In the genomic region with DNA sequence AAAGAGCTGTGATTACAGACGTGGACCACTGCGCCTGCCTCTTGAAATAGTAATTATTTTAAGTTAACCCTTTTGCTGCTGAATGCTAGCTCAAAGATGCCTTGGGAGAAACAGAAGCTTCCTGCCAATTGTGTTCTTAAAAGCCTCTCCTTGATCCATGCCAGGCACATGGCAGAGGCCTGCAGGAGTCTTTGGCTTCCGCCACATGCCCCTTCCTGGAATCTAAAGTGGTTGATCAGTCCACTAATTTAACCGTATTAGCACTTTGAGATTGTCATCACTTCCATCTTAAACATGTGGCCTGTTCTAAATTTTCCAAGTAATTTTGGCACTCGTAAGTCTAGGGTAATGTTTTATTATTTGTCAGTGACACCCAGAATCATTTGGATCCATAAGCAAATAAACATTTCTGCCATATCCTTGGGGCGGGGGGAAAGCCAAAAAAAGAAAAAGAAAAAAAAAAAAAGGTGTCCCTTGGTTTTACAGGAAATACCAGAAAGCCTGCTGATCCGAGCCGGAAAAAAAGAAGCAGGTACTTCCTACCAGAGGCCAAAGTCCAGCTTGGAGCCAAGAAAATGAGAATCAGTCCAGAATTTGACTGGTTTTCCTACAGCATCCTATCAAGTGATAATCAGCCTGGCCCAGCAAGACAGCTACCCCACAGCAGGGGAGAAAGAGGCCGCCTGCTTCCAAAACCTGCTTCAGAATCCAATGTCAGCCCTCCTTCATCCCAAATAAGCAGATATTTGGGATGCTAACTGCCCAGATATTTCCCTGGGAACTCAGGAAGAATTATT, we compare ENCODE assay signal across 37 cellular contexts.
"Had no signal": no experiment of that assay in that cellular context is flagged by ENCODE, and none has a peak within 500 bp of the region (broad histone marks: within the 10 kb centered on the region; RNA-seq: fewer than 3 reads in every experiment).

No MANE protein-coding gene starts in this region.

- DNase-seq: activated B cell treated with CpG ODN at 0.5 μM for 24 hours; activated CD4-positive, alpha-beta memory T cell treated with anti-CD3 and anti-CD28 coated beads for 36 hours; activated CD4-positive, alpha-beta T cell treated with anti-CD3 and anti-CD28 coated beads for 4 hours; activated CD4-positive, alpha-beta T cell treated with anti-CD3 and anti-CD28 coated beads, Interleukin-2, amount 10 ng/mL, durations not matched to agents 24 days and 14 days; activated CD4-positive, alpha-beta T cell treated with anti-CD3 and anti-CD28 coated beads, Interleukin-2, amount 50 U/mL, for 1 hour; activated CD4-positive, alpha-beta T cell treated with anti-CD3 and anti-CD28 coated beads, Interleukin-2, amount 50 U/mL, for 4 hours; activated CD4-positive, CD25-positive, alpha-beta regulatory T cell treated with anti-CD3 and anti-CD28 coated beads, Interleukin-2, amount 50 U/mL, for 72 hours; activated CD8-positive, alpha-beta memory T cell treated with anti-CD3 and anti-CD28 coated beads, Interleukin-2, amount 50 U/mL, for 4 hours; activated CD8-positive, alpha-beta T cell treated with anti-CD3 and anti-CD28 coated beads for 36 hours; activated effector memory CD4-positive, alpha-beta T cell treated with anti-CD3 and anti-CD28 coated beads, Interleukin-2, amount 50 U/mL, for 16 hours; activated gamma-delta T cell treated with Interleukin-2 at 50 U/mL for 16 hours; activated naive CD4-positive, alpha-beta T cell; activated naive CD4-positive, alpha-beta T cell treated with anti-CD3 and anti-CD28 coated beads for 36 hours; activated naive CD4-positive, alpha-beta T cell treated with anti-CD3 and anti-CD28 coated beads, Interleukin-2, amount 50 U/mL, for 16 hours; activated naive CD8-positive, alpha-beta T cell treated with anti-CD3 and anti-CD28 coated beads for 36 hours; activated T-cell treated with anti-CD3 and anti-CD28 coated beads for 4 hours; activated T-cell treated with anti-CD3 and anti-CD28 coated beads, Interleukin-2, amount 50 U/mL, for 1 hour; activated T-cell treated with anti-CD3 and anti-CD28 coated beads, Interleukin-2, amount 50 U/mL, for 4 hours; activated T-cell treated with anti-CD3 and anti-CD28 coated beads, Interleukin-2, amount 50 U/mL, for 72 hours; adrenal gland; amniotic stem cell; anterior cingulate cortex; T-helper 1 cell; T-helper 2 cell; T-helper 9 cell had no signal

- ATAC-seq: activated CD8-positive, alpha-beta T cell treated with anti-CD3 and anti-CD28 coated beads for 36 hours; activated naive CD4-positive, alpha-beta T cell treated with anti-CD3 and anti-CD28 coated beads, Interleukin-2, amount 50 U/mL, for 72 hours; activated T-cell treated with anti-CD3 and anti-CD28 coated beads, Interleukin-2, amount 50 U/mL, for 4 hours; activated T-cell treated with anti-CD3 and anti-CD28 coated beads, Interleukin-2, amount 50 U/mL, for 72 hours; activated T-helper 17 cell treated with anti-CD3 and anti-CD28 coated beads, Interleukin-2, amount 50 U/mL, for 72 hours had no signal

- H3K9me3 ChIP-seq: adrenal gland, ascending aorta had no signal

- H3K27ac Mint-ChIP-seq: activated B cell treated with CpG ODN at 0.5 μM for 24 hours; activated CD4-positive, alpha-beta memory T cell treated with anti-CD3 and anti-CD28 coated beads for 36 hours; activated CD4-positive, alpha-beta T cell treated with anti-CD3 and anti-CD28 coated beads, Interleukin-2, amount 10 ng/mL, durations not matched to agents 24 days and 14 days; activated CD8-positive, alpha-beta T cell treated with anti-CD3 and anti-CD28 coated beads for 36 hours; activated naive CD4-positive, alpha-beta T cell treated with anti-CD3 and anti-CD28 coated beads for 36 hours; activated naive CD4-positive, alpha-beta T cell treated with anti-CD3 and anti-CD28 coated beads, Interleukin-2, amount 50 U/mL, for 72 hours; activated naive CD8-positive, alpha-beta T cell treated with anti-CD3 and anti-CD28 coated beads for 36 hours; activated T-cell treated with anti-CD3 and anti-CD28 coated beads, Interleukin-2, amount 50 U/mL, for 72 hours; activated T-helper 1 cell treated with anti-CD3 and anti-CD28 coated beads, Interleukin-12 subunit alpha, Interleukin-12 subunit beta, Interleukin-2, Interleukin-4 antibody, amounts not matched to agents 30 ng/mL and 10 ng/mL and 1 ng/mL, durations not matched to agents 14 hours and 24 hours and 36 hours; activated T-helper 17 cell treated with anti-CD3 and anti-CD28 coated beads, Interleukin-2, amount 50 U/mL, for 72 hours; brain; T-helper 1 cell treated with Interleukin-12 subunit alpha and Interleukin-12 subunit beta and Interleukin-4 antibody, amounts not matched to agents 30 μg/mL and 1 μg/mL, for 36 hours; T-helper 2 cell treated with Interferon-gamma antibody and Interleukin-4, amounts not matched to agents 5 μg/mL and 100 μg/mL, for 36 hours had no signal

- H3K27me3 ChIP-seq: adrenal gland, ascending aorta, cardiac muscle cell had no signal

- H3K4me1 Mint-ChIP-seq: activated B cell treated with CpG ODN at 0.5 μM for 24 hours; activated CD4-positive, alpha-beta T cell treated with anti-CD3 and anti-CD28 coated beads, Interleukin-2, amount 10 ng/mL, durations not matched to agents 24 days and 14 days; activated naive CD8-positive, alpha-beta T cell treated with anti-CD3 and anti-CD28 coated beads for 36 hours; activated T-helper 17 cell treated with anti-CD3 and anti-CD28 coated beads, Interleukin-2, amount 50 U/mL, for 72 hours; brain; central memory CD8-positive, alpha-beta T cell had no signal

- H3K4me3 ChIP-seq: adrenal gland, ascending aorta, cardiac muscle cell had no signal

- H3K36me3 ChIP-seq: adrenal gland, ascending aorta, cardiac muscle cell had no signal

- FAIRE-seq: bronchial epithelial cell, TTC549 had no signal

- H3K27me3 Mint-ChIP-seq: activated B cell treated with CpG ODN at 0.5 μM for 24 hours; activated CD4-positive, alpha-beta T cell treated with anti-CD3 and anti-CD28 coated beads, Interleukin-2, amount 10 ng/mL, durations not matched to agents 24 days and 14 days; brain had no signal

- H3K36me3 Mint-ChIP-seq: activated CD4-positive, alpha-beta memory T cell treated with anti-CD3 and anti-CD28 coated beads for 36 hours; activated naive CD8-positive, alpha-beta T cell treated with anti-CD3 and anti-CD28 coated beads for 36 hours had no signal

- H3K4me1 ChIP-seq: adrenal gland, ascending aorta had no signal

- H3K4me3 Mint-ChIP-seq: activated B cell treated with CpG ODN at 0.5 μM for 24 hours; activated CD4-positive, alpha-beta memory T cell treated with anti-CD3 and anti-CD28 coated beads for 36 hours; activated CD4-positive, alpha-beta T cell treated with anti-CD3 and anti-CD28 coated beads, Interleukin-2, amount 10 ng/mL, durations not matched to agents 24 days and 14 days; activated CD8-positive, alpha-beta T cell treated with anti-CD3 and anti-CD28 coated beads for 36 hours; activated naive CD4-positive, alpha-beta T cell treated with anti-CD3 and anti-CD28 coated beads for 36 hours; activated naive CD8-positive, alpha-beta T cell treated with anti-CD3 and anti-CD28 coated beads for 36 hours; activated T-cell treated with anti-CD3 and anti-CD28 coated beads, Interleukin-2, amount 50 U/mL, for 4 hours; activated T-cell treated with anti-CD3 and anti-CD28 coated beads, Interleukin-2, amount 50 U/mL, for 72 hours; activated T-helper 1 cell treated with anti-CD3 and anti-CD28 coated beads, Interleukin-12 subunit alpha, Interleukin-12 subunit beta, Interleukin-2, Interleukin-4 antibody, amounts not matched to agents 30 ng/mL and 10 ng/mL and 1 ng/mL, durations not matched to agents 14 hours and 24 hours and 36 hours; activated T-helper 17 cell treated with anti-CD3 and anti-CD28 coated beads, Interleukin-2, amount 50 U/mL, for 72 hours; brain; central memory CD8-positive, alpha-beta T cell; T-helper 1 cell treated with Interleukin-12 subunit alpha and Interleukin-12 subunit beta and Interleukin-4 antibody, amounts not matched to agents 30 μg/mL and 1 μg/mL, for 36 hours; T-helper 2 cell treated with Interferon-gamma antibody and Interleukin-4, amounts not matched to agents 5 μg/mL and 100 μg/mL, for 36 hours had no signal

- H3K27ac ChIP-seq: adrenal gland, ascending aorta, cardiac muscle cell, VCaP had no signal
